2 cellular contexts compared by ENCODE assay signal in genomic region chr14:36288496-36288895, GRCh38.
A peak's percentile ranks its signal among the peaks of the same experiment; 100 is the strongest.
TF ChIP-seq lines count a peak whose summit lies in the region.

No MANE protein-coding gene starts in this region.

TF ChIP-seq in HepG2, 621 proteins besides CTCF, POLR2A, EP300 and RAD21:
- TF ChIP-seq HOXD1 (CRISPR knock-in tag; IDR thresholded peaks at IDR 0.05) (peak; percentile 88), XRCC5 (optimal IDR thresholded peaks at IDR 0.05; ENCODE audit: low read length) (no peak), TCF7 (IDR thresholded peaks at IDR 0.05; ENCODE audit: low read depth) (peak; percentile 46; the same call in 1 of the 2 replicates)

TF ChIP-seq in H1, 55 proteins besides CTCF, POLR2A, EP300 and RAD21:
- TF ChIP-seq SRF (IDR thresholded peaks at IDR 0.05; ENCODE audit: low read depth, low read length) = no peak
